ENCODE assay signal across 12 cellular contexts in the genomic region with DNA sequence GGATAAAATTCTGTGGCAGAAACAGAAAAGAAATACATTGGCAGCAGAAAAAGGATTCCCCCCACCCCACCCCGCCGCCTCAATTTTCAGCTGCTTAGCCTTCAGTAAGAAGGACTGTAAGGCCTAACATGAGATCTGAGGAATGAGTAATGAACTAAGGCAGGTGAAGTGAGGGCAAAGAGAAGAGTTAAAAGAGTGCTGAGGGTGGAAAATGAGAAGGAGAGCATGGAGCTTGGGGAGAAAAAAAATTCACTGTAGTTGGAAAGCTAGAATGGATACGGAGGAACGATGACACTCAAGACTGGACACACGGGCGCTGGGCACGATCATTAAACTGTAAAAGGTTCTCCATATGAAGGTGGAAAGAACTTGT. TPM values are rescaled to one million over a fixed set of nuclear protein-coding genes. Genes with fewer than 3 reads are reported as not detected.
DNase-seq lines count a peak whose midpoint lies in the region; ATAC-seq, FAIRE-seq and TF ChIP-seq lines count a peak whose summit lies in the region.
"Had no signal": no experiment of that assay in that cellular context is flagged by ENCODE, and none has a peak within 500 bp of the region (broad histone marks: within the 10 kb centered on the region; RNA-seq: fewer than 3 reads in every experiment).

No MANE protein-coding gene starts in this region.

- H4K5ac ChIP-seq in mesendoderm (ENCODE audit: low read length), result no peak overlapping the region

- no TSS peak for BruUV-seq in K562 (replicated peaks; lab: Mats Ljungman, UMichigan)

- H2AFZ ChIP-seq in K562 (ENCODE audit: low read depth, low read length), result peak overlapping the region; percentile 97

- H3K4me3 ChIP-seq in BE2C (ENCODE audit: low read depth, low read length) (peak overlapping the region; percentile 77), HUES64 (ENCODE audit: low read length) (peak overlapping the region; percentile 71), K562 (peak overlapping the region; percentile 67), mesendoderm (ENCODE audit: low read length) (peak overlapping the region; percentile 32)

- POLR2A ChIA-PET in K562 (lab: Yijun Ruan, JAX), result interaction anchor here (0.7 to 1.9 kb wide), 7 partner anchors 9 to 365 kb away, joined by 3 to 8 read pairs (median 4); a partner anchor contains a TSS

- TF ChIP-seq CTCF in BE2C (IDR thresholded peaks at IDR 0.05; ENCODE audit: low read depth, low read length) (no peak), K562 (IDR thresholded peaks at IDR 0.05 in 2 of 3, conservative IDR thresholded peaks at IDR 0.05 in 1 of 3; ENCODE audit: insufficient read depth in 2 of 3, low read depth in 1 of 3, low read length in 3 of 3) (no peak)

- peak overlapping the region; percentile 66 for H3K56ac ChIP-seq in mesendoderm (ENCODE audit: low read length)

- no peak overlapping the region for H3K4ac ChIP-seq in mesendoderm (ENCODE audit: low read depth, low read length)

- H3K9me1 ChIP-seq in K562 (ENCODE audit: control insufficient read depth, insufficient read depth, low read length), result no peaks in the 10 kb centered on the region

- H3K9me3 ChIP-seq in BE2C (no peaks in the 10 kb centered on the region), HUES64 (ENCODE audit: insufficient read depth, low read depth, low read length) (no peaks in the 10 kb centered on the region), K562 (replicated peaks; ENCODE audit: control insufficient read depth, insufficient read depth, low read depth, low read length) (no peaks in the 10 kb centered on the region)

- H3K9ac ChIP-seq in HUES64 (ENCODE audit: low read depth, low read length) (no peak overlapping the region), K562 (ENCODE audit: insufficient read depth in 1 of 2, low read depth in 2 of 2, low read length in 2 of 2) (peak overlapping the region; percentile 74; a peak in 3 of 4 replicates), mesendoderm (ENCODE audit: low read length) (peak overlapping the region; percentile 50)

- H2AK5ac ChIP-seq in mesendoderm (ENCODE audit: low read length), result no peak overlapping the region

- peak; percentile 13 for ATAC-seq in K562

- TF ChIP-seq EP300 in K562 (IDR thresholded peaks at IDR 0.05; ENCODE audit: low read length), result no peak

- H2BK5ac ChIP-seq in mesendoderm (ENCODE audit: low read length), result no peak overlapping the region

- no peaks in the 10 kb centered on the region for H3K36me3 ChIP-seq in BE2C
- H3K36me3 ChIP-seq in HUES64 (ENCODE audit: insufficient read depth, low read length), result no peaks in the 10 kb centered on the region
- H3K36me3 ChIP-seq in K562 (ENCODE audit: control insufficient read depth, insufficient read depth, low read length), result no peaks in the 10 kb centered on the region
- H3K36me3 ChIP-seq in mesendoderm (ENCODE audit: control insufficient read depth, insufficient read depth, low read length), result no peaks in the 10 kb centered on the region

- H3K27ac ChIP-seq in HUES64 (ENCODE audit: low read depth, low read length), result no peak overlapping the region
- H3K27ac ChIP-seq in K562 (ENCODE audit: extremely low read depth, low read depth, low read length), result peak overlapping the region; percentile 79
- H3K27ac ChIP-seq in mesendoderm (ENCODE audit: low read depth, low read length), result no peak overlapping the region

- no peak overlapping the region for H2BK15ac ChIP-seq in mesendoderm (replicated peaks; ENCODE audit: low read depth)

- CTCF ChIA-PET in K562 (lab: Yijun Ruan, JAX; ENCODE audit: low intra/inter-chr PET ratio), result no interaction called here

- no peak overlapping the region for H2BK120ac ChIP-seq in mesendoderm (ENCODE audit: low read depth, low read length)

- TF ChIP-seq POLR2A in K562 (conservative IDR thresholded peaks at IDR 0.05), result no peak

- WGBS in HUES64, result 10% methylated on average over 7 of the region's 7 CpGs
- WGBS in K562 (ENCODE audit: insufficient coverage, low coverage, missing lambda C conversion rate), result 7% methylated on average over 7 of the region's 7 CpGs
- no CpG with 5 or more reads among the region's 7 CpGs for WGBS in mesendoderm (ENCODE audit: extremely low coverage, insufficient coverage, low lambda C conversion rate)

- peaks cover 13% of the 10 kb centered on the region for H3K27me3 ChIP-seq in BE2C
- peaks cover 50% of the 10 kb centered on the region for H3K27me3 ChIP-seq in HUES64 (ENCODE audit: insufficient read depth, low read length)
- no peaks in the 10 kb centered on the region for H3K27me3 ChIP-seq in K562 (ENCODE audit: control insufficient read depth in 2 of 2, insufficient read depth in 2 of 2, low read length in 2 of 2)
- no peaks in the 10 kb centered on the region for H3K27me3 ChIP-seq in mesendoderm (ENCODE audit: insufficient read depth, low read length, poor library complexity)

- no peaks in the 10 kb centered on the region for H3K4me1 ChIP-seq in BE2C
- H3K4me1 ChIP-seq in HUES64 (ENCODE audit: insufficient read depth, low read length), result peaks cover 15% of the 10 kb centered on the region
- peaks cover 0 to 7% of the 10 kb centered on the region in 2 experiments; a peak in 2 of 5 replicates for H3K4me1 ChIP-seq in K562 (replicated peaks in 1 of 2; ENCODE audit: control insufficient read depth in 2 of 2, insufficient read depth in 2 of 2, low read length in 2 of 2)
- H3K4me1 ChIP-seq in mesendoderm (ENCODE audit: control insufficient read depth, low read depth, low read length), result no peaks in the 10 kb centered on the region

- H3K23ac ChIP-seq in mesendoderm (ENCODE audit: low read length), result no peak overlapping the region

- H4K20me1 ChIP-seq in K562 (replicated peaks; ENCODE audit: control insufficient read depth, insufficient read depth, low read length), result no peaks in the 10 kb centered on the region

- H3K18ac ChIP-seq in mesendoderm (ENCODE audit: low read length), result no peak overlapping the region

- no peak for TF ChIP-seq RAD21 in K562 (CRISPR knock-in tag; conservative IDR thresholded peaks at IDR 0.05 in 1 of 2, IDR thresholded peaks at IDR 0.05 in 1 of 2)

- FAIRE-seq in K562 (lab: Jason Lieb, UNC), result no peak

- H3K79me2 ChIP-seq in K562 (ENCODE audit: control insufficient read depth, insufficient read depth, low read length), result no peaks in the 10 kb centered on the region
- H3K79me2 ChIP-seq in mesendoderm (ENCODE audit: control insufficient read depth, insufficient read depth, low read length), result no peaks in the 10 kb centered on the region

- in situ Hi-C loops in K562 (cut with MboI), result no loop called here

- no peak overlapping the region for H4K8ac ChIP-seq in mesendoderm (ENCODE audit: low read depth, low read length)

- no peaks in the 10 kb centered on the region for H3K79me1 ChIP-seq in mesendoderm (ENCODE audit: low read length)

- intact Hi-C loops in K562 (cut with micrococcal nuclease), result loop anchor here (2.0 to 10.0 kb wide), 5 partner anchors 35 to 387 kb away; no protein-coding TSS in a partner anchor

- DNase-seq in BE2C (no peak), K562 (ENCODE audit: extremely low read depth in 1 of 4, low spot score in 3 of 4) (peak in 3 of 4 experiments; percentile 40 to 52 (median 49)), mesendoderm (no peak), NCI-H187 (lab: John Stamatoyannopoulos, UW) (no peak), COR-L47 (lab: John Stamatoyannopoulos, UW) (no peak), DMS53 (lab: John Stamatoyannopoulos, UW) (no peak), NCI-H2029 (lab: John Stamatoyannopoulos, UW) (no peak)
- DNase-seq: activated T-cell treated with anti-CD3 and anti-CD28 coated beads, Interleukin-2, amount 50 U/mL, for 1 hour; nucleus accumbens had no signal

- H3K4me2 ChIP-seq in K562 (ENCODE audit: insufficient read depth, low read length), result peak overlapping the region; percentile 87
- H3K4me2 ChIP-seq in mesendoderm (ENCODE audit: low read length), result peak overlapping the region; percentile 58

RNA-seq across cellular contexts. Expression of a gene that starts 14.6 kb away (rescaled TPM):
- polyA plus RNA-seq in BE2C (2012; ENCODE audit: insufficient read depth, insufficient read length, low read depth), result not detected
- polyA plus RNA-seq in HUES64 (2013, experiment 1 of 2), result not detected
- not detected for polyA plus RNA-seq in HUES64 (2013, experiment 2 of 2)
- total RNA-seq in K562 (2011; cell fraction: chromatin; rRNA removed; ENCODE audit: low replicate concordance), result not detected in 2 replicates
- total RNA-seq in K562 (2011; cell fraction: nucleolus; rRNA removed), result not detected in 2 replicates
- total RNA-seq in K562 (2011; cell fraction: nucleoplasm; rRNA removed), result not detected in 2 replicates
- total RNA-seq in K562 (2014; rRNA removed) (not detected in 2 replicates), K562 (2014; rRNA removed; fragmentation: Illumina TruSeq; extraction: Trizol) (not detected in 2 replicates), K562 (2015; rRNA removed; fragmentation: Illumina TruSeq; extraction: Trizol) (not detected in 2 replicates), K562 (2021) (not detected in 2 replicates)
- polyA plus RNA-seq in K562 (2011; rRNA removed) (not detected in 2 replicates), K562 (2014; fragmentation: Illumina TruSeq; extraction: Trizol) (not detected in 2 replicates), K562 (2014; fragmentation: Nextera tagmentation; extraction: Ambion mirVana) (under 1 TPM; 0.23 to 0.45 TPM), K562 (2014; rRNA removed) (not detected in 2 replicates)
- not detected in 2 replicates for polyA plus RNA-seq in K562 (2011; cell fraction: cytosol; rRNA removed)
- polyA plus RNA-seq in K562 (2011; cell fraction: nucleus; rRNA removed), result not detected in 2 replicates
- polyA plus RNA-seq in K562 (2012), result 0.22 and 0.40 TPM in 2 replicates
- polyA minus RNA-seq in K562 (2011; rRNA and poly(A)+ RNA removed), result not detected in 2 replicates
- polyA minus RNA-seq in K562 (2011; cell fraction: cytosol; rRNA and poly(A)+ RNA removed), result not detected in 2 replicates
- polyA minus RNA-seq in K562 (2011; cell fraction: nucleus; rRNA and poly(A)+ RNA removed), result not detected in 2 replicates
- polyA plus RNA-seq in mesendoderm (2013, experiment 1 of 2), result 0.07 TPM
- polyA plus RNA-seq in mesendoderm (2013, experiment 2 of 2), result 0.06 TPM
- total RNA-seq: cardiac septum, LHCN-M2 had no signal

RNA-seq across cellular contexts. Expression of a gene that starts 50.0 kb away (rescaled TPM):
- not detected for polyA plus RNA-seq in BE2C (2012; ENCODE audit: insufficient read depth, insufficient read length, low read depth)
- 8.0 TPM for polyA plus RNA-seq in HUES64 (2013, experiment 1 of 2)
- polyA plus RNA-seq in HUES64 (2013, experiment 2 of 2), result 8.5 TPM
- 14.9 and 15.6 TPM in 2 replicates for total RNA-seq in K562 (2011; cell fraction: chromatin; rRNA removed; ENCODE audit: low replicate concordance)
- total RNA-seq in K562 (2011; cell fraction: nucleolus; rRNA removed), result 14.3 and 15.8 TPM in 2 replicates
- total RNA-seq in K562 (2011; cell fraction: nucleoplasm; rRNA removed), result 19.4 and 34.7 TPM in 2 replicates
- total RNA-seq in K562 (2014; rRNA removed) (4.9 and 7.5 TPM in 2 replicates), K562 (2014; rRNA removed; fragmentation: Illumina TruSeq; extraction: Trizol) (2.8 and 4.5 TPM in 2 replicates), K562 (2015; rRNA removed; fragmentation: Illumina TruSeq; extraction: Trizol) (4.6 and 5.7 TPM in 2 replicates), K562 (2021) (12.1 and 12.7 TPM in 2 replicates)
- polyA plus RNA-seq in K562 (2011; rRNA removed) (19.3 and 29.6 TPM in 2 replicates), K562 (2014; fragmentation: Illumina TruSeq; extraction: Trizol) (13.1 and 17.4 TPM in 2 replicates), K562 (2014; fragmentation: Nextera tagmentation; extraction: Ambion mirVana) (10 to 100 TPM; 12.0 to 13.5 TPM), K562 (2014; rRNA removed) (21.3 and 21.8 TPM in 2 replicates)
- 32.3 and 43.3 TPM in 2 replicates for polyA plus RNA-seq in K562 (2011; cell fraction: cytosol; rRNA removed)
- 50.1 and 60.0 TPM in 2 replicates for polyA plus RNA-seq in K562 (2011; cell fraction: nucleus; rRNA removed)
- 15.6 and 44.4 TPM in 2 replicates for polyA plus RNA-seq in K562 (2012)
- 9.2 and 12.7 TPM in 2 replicates for polyA minus RNA-seq in K562 (2011; rRNA and poly(A)+ RNA removed)
- polyA minus RNA-seq in K562 (2011; cell fraction: cytosol; rRNA and poly(A)+ RNA removed), result 5.9 and 6.6 TPM in 2 replicates
- 9.0 and 19.1 TPM in 2 replicates for polyA minus RNA-seq in K562 (2011; cell fraction: nucleus; rRNA and poly(A)+ RNA removed)
- polyA plus RNA-seq in mesendoderm (2013, experiment 1 of 2), result 8.8 TPM
- 9.5 TPM for polyA plus RNA-seq in mesendoderm (2013, experiment 2 of 2)
- total RNA-seq: cardiac septum, LHCN-M2 had no signal

Comparison
In these comparisons a context has a peak if more than half of its experiments do, and no peak if none do; other contexts are left out.
1. DNase-seq: peak in K562 (3 of 4); none in BE2C (single experiment), mesendoderm (single experiment), NCI-H187 (0 of 2), COR-L47 (single experiment), DMS53 (single experiment) and NCI-H2029 (single experiment).
2. Peak in every context shown above with its lines, with median percentiles within 50 percentile points of each other: H3K4me3 ChIP-seq.